Comparison of ENCODE assay signal across 26 cellular contexts in the genomic region with DNA sequence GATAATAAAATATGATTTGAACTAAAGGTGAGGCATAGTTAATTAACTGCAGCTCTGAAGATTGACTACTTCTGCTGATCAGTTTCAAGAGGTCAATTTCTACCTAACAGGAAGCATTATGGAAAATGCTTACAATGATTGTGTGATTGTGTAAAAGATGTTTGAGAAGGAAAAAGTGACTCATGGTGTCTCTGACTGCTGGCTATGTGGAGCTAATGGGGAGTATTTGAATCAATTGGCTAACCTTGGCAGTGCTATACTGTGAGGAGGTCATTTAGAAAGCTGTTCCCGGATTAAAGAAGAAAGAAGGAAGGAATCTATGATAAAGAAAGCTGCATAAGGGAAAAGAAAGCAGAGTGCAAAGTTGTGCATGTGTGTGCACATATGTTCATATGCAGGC.
DNase-seq lines count a peak whose midpoint lies in the region; ATAC-seq and TF ChIP-seq lines count a peak whose summit lies in the region.
"Had no signal": no experiment of that assay in that cellular context is flagged by ENCODE, and none has a peak within 500 bp of the region (broad histone marks: within the 10 kb centered on the region; RNA-seq: fewer than 3 reads in every experiment).

No MANE protein-coding gene starts in this region.

- H3K36me3 Mint-ChIP-seq in activated T-helper 17 cell treated with anti-CD3 and anti-CD28 coated beads, Interleukin-2, amount 50 U/mL, for 72 hours (ENCODE audit: low read depth) = no peaks in the 10 kb centered on the region
- H3K36me3 Mint-ChIP-seq: CD4-positive, alpha-beta memory T cell; type B pancreatic cell had no signal

- peak; percentile 7 for DNase-seq in DMS53 (lab: John Stamatoyannopoulos, UW)
- no peak for DNase-seq in DMS53 treated with DMSO at 0.1 percent for 48 hours (lab: John Stamatoyannopoulos, UW; ENCODE audit: unreplicated experiment)
- peak; percentile 50 for DNase-seq in choroid plexus epithelial cell (ENCODE audit: low read depth)
- no peak for DNase-seq in foreskin keratinocyte
- no peak for DNase-seq in hypothalamus (lab: John Stamatoyannopoulos, UW)
- DNase-seq: 8988T; activated CD4-positive, alpha-beta T cell treated with anti-CD3 and anti-CD28 coated beads for 1 hour; activated CD8-positive, alpha-beta T cell treated with anti-CD3 and anti-CD28 coated beads, Interleukin-2, amount 10 ng/mL, durations not matched to agents 7 days and 5 days; activated naive CD4-positive, alpha-beta T cell treated with Interleukin-2 at 50 U/mL for 16 hours; amniotic stem cell; CD4-positive, alpha-beta memory T cell; DMS 273 treated with DMSO at 0.1 percent for 48 hours; GF-D8; NCI-H1417; NCI-H2081; NCI-H345; NCI-H774; sigmoid colon had no signal

- no peaks in the 10 kb centered on the region for H3K27me3 Mint-ChIP-seq in activated T-helper 17 cell treated with anti-CD3 and anti-CD28 coated beads, Interleukin-2, amount 50 U/mL, for 72 hours
- H3K27me3 Mint-ChIP-seq: CD4-positive, alpha-beta memory T cell; central memory CD8-positive, alpha-beta T cell; type B pancreatic cell had no signal

- TF ChIP-seq CTCF in choroid plexus epithelial cell (conservative IDR thresholded peaks at IDR 0.05; ENCODE audit: low read depth, low read length) = no peak
- TF ChIP-seq CTCF in foreskin keratinocyte (conservative IDR thresholded peaks at IDR 0.05) = no peak

- no peaks in the 10 kb centered on the region for H3K4me1 ChIP-seq in foreskin keratinocyte
- H3K4me1 ChIP-seq: sigmoid colon had no signal

- H3K27me3 ChIP-seq in foreskin keratinocyte = no peaks in the 10 kb centered on the region
- H3K27me3 ChIP-seq: sigmoid colon had no signal

- H3K4me3 ChIP-seq in choroid plexus epithelial cell (ENCODE audit: low read depth, low read length) = no peak overlapping the region
- H3K4me3 ChIP-seq: GM23338, sigmoid colon, SK-N-MC had no signal

- no peak overlapping the region for H3K27ac ChIP-seq in foreskin keratinocyte
- H3K27ac ChIP-seq: sigmoid colon, SK-N-MC had no signal

- no peak overlapping the region for H3K27ac Mint-ChIP-seq in activated T-helper 17 cell treated with anti-CD3 and anti-CD28 coated beads, Interleukin-2, amount 50 U/mL, for 72 hours
- H3K27ac Mint-ChIP-seq: activated CD8-positive, alpha-beta T cell treated with anti-CD3 and anti-CD28 coated beads, Interleukin-2, amount 10 ng/mL, durations not matched to agents 7 days and 5 days; CD4-positive, alpha-beta memory T cell; GM23338; T-helper 1 cell treated with Interleukin-12 subunit alpha and Interleukin-12 subunit beta and Interleukin-4 antibody, amounts not matched to agents 30 μg/mL and 1 μg/mL, for 36 hours; type B pancreatic cell had no signal

- no peaks in the 10 kb centered on the region for H3K9me3 Mint-ChIP-seq in activated T-helper 17 cell treated with anti-CD3 and anti-CD28 coated beads, Interleukin-2, amount 50 U/mL, for 72 hours
- H3K9me3 Mint-ChIP-seq: GM23338; T-helper 1 cell treated with Interleukin-12 subunit alpha and Interleukin-12 subunit beta and Interleukin-4 antibody, amounts not matched to agents 30 μg/mL and 1 μg/mL, for 36 hours; type B pancreatic cell had no signal

- ATAC-seq in foreskin keratinocyte (peak; percentile 23), HG03432 (IDR thresholded peaks at IDR 0.05; ENCODE audit: unreplicated experiment) (no peak), HG03565 (IDR thresholded peaks at IDR 0.05; ENCODE audit: unreplicated experiment) (no peak)
- ATAC-seq in activated T-helper 17 cell treated with anti-CD3 and anti-CD28 coated beads, Interleukin-2, amount 50 U/mL, for 72 hours (replicated peaks) = no peak
- ATAC-seq: activated CD8-positive, alpha-beta T cell treated with anti-CD3 and anti-CD28 coated beads, Interleukin-2, amount 10 ng/mL, durations not matched to agents 7 days and 5 days; GM23338 had no signal

- no peaks in the 10 kb centered on the region for H3K4me1 Mint-ChIP-seq in activated T-helper 17 cell treated with anti-CD3 and anti-CD28 coated beads, Interleukin-2, amount 50 U/mL, for 72 hours
- H3K4me1 Mint-ChIP-seq: CD4-positive, alpha-beta memory T cell; central memory CD8-positive, alpha-beta T cell; GM23338 had no signal

- H3K4me3 Mint-ChIP-seq in activated T-helper 17 cell treated with anti-CD3 and anti-CD28 coated beads, Interleukin-2, amount 50 U/mL, for 72 hours = no peak overlapping the region
- H3K4me3 Mint-ChIP-seq: activated CD8-positive, alpha-beta T cell treated with anti-CD3 and anti-CD28 coated beads, Interleukin-2, amount 10 ng/mL, durations not matched to agents 7 days and 5 days; CD4-positive, alpha-beta memory T cell; central memory CD8-positive, alpha-beta T cell; GM23338; T-helper 1 cell treated with Interleukin-12 subunit alpha and Interleukin-12 subunit beta and Interleukin-4 antibody, amounts not matched to agents 30 μg/mL and 1 μg/mL, for 36 hours; type B pancreatic cell had no signal

Comparison
In these comparisons a context has a peak if more than half of its experiments do, and no peak if none do; other contexts are left out.
1. DNase-seq: peak in DMS53 (single experiment) and choroid plexus epithelial cell (single experiment); none in DMS53 treated with DMSO at 0.1 percent for 48 hours (single experiment), foreskin keratinocyte (0 of 2) and hypothalamus (0 of 51).